In genomic region chr18:22337311-22337710, GRCh38 we compare ENCODE assay signal across 26 cellular contexts.
DNase-seq lines count a peak whose midpoint lies in the region; ATAC-seq and TF ChIP-seq lines count a peak whose summit lies in the region.
"Had no signal": no experiment of that assay in that cellular context is flagged by ENCODE, and none has a peak within 500 bp of the region (broad histone marks: within the 10 kb centered on the region; RNA-seq: fewer than 3 reads in every experiment).

No MANE protein-coding gene starts in this region.

- H3K36me3 ChIP-seq in ACC112 (ENCODE audit: insufficient read depth, low read length), result no peaks in the 10 kb centered on the region
- no peaks in the 10 kb centered on the region for H3K36me3 ChIP-seq in CD8-positive, alpha-beta T cell (ENCODE audit: insufficient read depth, low read length)
- no peaks in the 10 kb centered on the region for H3K36me3 ChIP-seq in brain microvascular endothelial cell (replicated peaks)
- H3K36me3 ChIP-seq in lower lobe of right lung, result no peaks in the 10 kb centered on the region
- H3K36me3 ChIP-seq: thyroid gland had no signal

- no peak for ATAC-seq in CD8-positive, alpha-beta T cell
- ATAC-seq in lower lobe of right lung (peak; percentile 19 to 38), HG03280 (IDR thresholded peaks at IDR 0.05; ENCODE audit: unreplicated experiment) (no peak), GM19395 (IDR thresholded peaks at IDR 0.05; ENCODE audit: unreplicated experiment) (no peak)
- ATAC-seq: activated T-helper 17 cell treated with anti-CD3 and anti-CD28 coated beads, Interleukin-2, amount 50 U/mL, for 72 hours had no signal

- no peaks in the 10 kb centered on the region for H3K27me3 Mint-ChIP-seq in CD8-positive, alpha-beta T cell (ENCODE audit: low read depth)
- H3K27me3 Mint-ChIP-seq in activated T-helper 2 cell treated with anti-CD3 and anti-CD28 coated beads, Interferon-gamma antibody, Interleukin-2, Interleukin-4, amounts not matched to agents 10 μg/mL and 5 μg/mL and 100 μg/mL, durations not matched to agents 14 hours and 24 hours and 36 hours (ENCODE audit: low read depth), result no peaks in the 10 kb centered on the region
- H3K27me3 Mint-ChIP-seq: activated naive CD8-positive, alpha-beta T cell; activated T-helper 17 cell treated with anti-CD3 and anti-CD28 coated beads, Interleukin-2, amount 50 U/mL, for 72 hours had no signal

- no peaks in the 10 kb centered on the region for H3K9me3 ChIP-seq in CD8-positive, alpha-beta T cell (ENCODE audit: low read length)
- no peaks in the 10 kb centered on the region for H3K9me3 ChIP-seq in lower lobe of right lung
- H3K9me3 ChIP-seq: thyroid gland had no signal

- CTCF ChIA-PET in CD8-positive, alpha-beta T cell (lab: Charles Lee), result interaction anchor here (0.7 kb wide), 1 partner anchor 8 kb away, joined by 3 read pairs; no protein-coding TSS in a partner anchor

- H3K9me3 Mint-ChIP-seq in CD8-positive, alpha-beta T cell, result no peaks in the 10 kb centered on the region
- H3K9me3 Mint-ChIP-seq in activated T-helper 2 cell treated with anti-CD3 and anti-CD28 coated beads, Interferon-gamma antibody, Interleukin-2, Interleukin-4, amounts not matched to agents 10 μg/mL and 5 μg/mL and 100 μg/mL, durations not matched to agents 14 hours and 24 hours and 36 hours, result no peaks in the 10 kb centered on the region

- peaks cover 63% of the 10 kb centered on the region for H3K4me1 Mint-ChIP-seq in CD8-positive, alpha-beta T cell (ENCODE audit: low read depth)
- no peaks in the 10 kb centered on the region for H3K4me1 Mint-ChIP-seq in activated T-helper 2 cell treated with anti-CD3 and anti-CD28 coated beads, Interferon-gamma antibody, Interleukin-2, Interleukin-4, amounts not matched to agents 10 μg/mL and 5 μg/mL and 100 μg/mL, durations not matched to agents 14 hours and 24 hours and 36 hours (ENCODE audit: low read depth)
- H3K4me1 Mint-ChIP-seq: activated T-helper 17 cell treated with anti-CD3 and anti-CD28 coated beads, Interleukin-2, amount 50 U/mL, for 72 hours had no signal

- no peaks in the 10 kb centered on the region for H3K27me3 ChIP-seq in ACC112 (ENCODE audit: insufficient read depth, low read length)
- H3K27me3 ChIP-seq in CD8-positive, alpha-beta T cell (ENCODE audit: insufficient read depth, low read length), result no peaks in the 10 kb centered on the region
- no peaks in the 10 kb centered on the region for H3K27me3 ChIP-seq in brain microvascular endothelial cell (replicated peaks)
- H3K27me3 ChIP-seq in lower lobe of right lung (ENCODE audit: low read depth), result no peaks in the 10 kb centered on the region
- H3K27me3 ChIP-seq: thyroid gland had no signal

- peak overlapping the region; percentile 60 for H3K27ac Mint-ChIP-seq in CD8-positive, alpha-beta T cell
- H3K27ac Mint-ChIP-seq in activated T-helper 2 cell treated with anti-CD3 and anti-CD28 coated beads, Interferon-gamma antibody, Interleukin-2, Interleukin-4, amounts not matched to agents 10 μg/mL and 5 μg/mL and 100 μg/mL, durations not matched to agents 14 hours and 24 hours and 36 hours, result no peak overlapping the region
- H3K27ac Mint-ChIP-seq: activated naive CD8-positive, alpha-beta T cell; activated T-helper 17 cell treated with anti-CD3 and anti-CD28 coated beads, Interleukin-2, amount 50 U/mL, for 72 hours had no signal

- POLR2A ChIA-PET in CD8-positive, alpha-beta T cell (lab: Charles Lee), result interaction anchor here (1.4 to 1.5 kb wide), 2 partner anchors 9 to 10 kb away, joined by 5 to 7 read pairs; no protein-coding TSS in a partner anchor

- no peak for TF ChIP-seq CTCF in CD8-positive, alpha-beta T cell (IDR thresholded peaks at IDR 0.05)
- no peak for TF ChIP-seq CTCF in brain microvascular endothelial cell (IDR thresholded peaks at IDR 0.05; ENCODE audit: low read depth, low read length, missing control alignments)
- no peak for TF ChIP-seq CTCF in lower lobe of right lung (IDR thresholded peaks at IDR 0.05)

- H3K4me1 ChIP-seq in ACC112 (ENCODE audit: control insufficient read depth, insufficient read depth, low read length, unreplicated experiment) (peaks cover 17% of the 10 kb centered on the region), lower lobe of right lung (peaks cover 26% of the 10 kb centered on the region)
- H3K4me1 ChIP-seq in CD8-positive, alpha-beta T cell (ENCODE audit: insufficient read depth, low read length), result peaks cover 37% of the 10 kb centered on the region

- DNase-seq in CD8-positive, alpha-beta T cell, result no peak
- DNase-seq in brain microvascular endothelial cell (peak; percentile 24), lower lobe of right lung (no peak), NCI-H1092 treated with DMSO at 0.1 percent for 48 hours (lab: John Stamatoyannopoulos, UW) (no peak)
- DNase-seq in activated T-helper 2 cell treated with anti-CD3 and anti-CD28 coated beads, Interferon-gamma antibody, Interleukin-2, Interleukin-4, amounts not matched to agents 10 μg/mL and 5 μg/mL and 100 μg/mL, durations not matched to agents 14 hours and 24 hours and 36 hours (ENCODE audit: low spot score), result no peak
- DNase-seq: activated CD4-positive, alpha-beta T cell treated with anti-CD3 and anti-CD28 coated beads, Interleukin-2, amount 50 U/mL, for 48 hours; activated CD8-positive, alpha-beta memory T cell treated with anti-CD3 and anti-CD28 coated beads, Interleukin-2, amount 50 U/mL, for 48 hours; DMS 273 treated with DMSO at 0.1 percent for 48 hours; effector CD8-positive, alpha-beta T cell; erythroblast; HCEC 1CT; islet precursor cell; NCI-H1092; NCI-H2081; NCI-H446 treated with DMSO at 0.1 percent for 48 hours; occipital lobe; OCI-M1; stimulated activated CD4-positive, alpha-beta T cell treated with anti-CD3 and anti-CD28 coated beads, Interleukin-4, amount 100 ng/mL, for 4 hours; stimulated activated naive CD4-positive, alpha-beta T cell treated with Interleukin-2 at 50 U/mL for 16 hours; thyroid gland had no signal

- intact Hi-C loops in CD8-positive, alpha-beta T cell (cut with DNase I, micrococcal nuclease), result no loop called here
- intact Hi-C loops in lower lobe of right lung (cut with DNase I), result no loop called here
- intact Hi-C loops in activated T-helper 2 cell treated with anti-CD3 and anti-CD28 coated beads, Interferon-gamma antibody, Interleukin-2, Interleukin-4, amounts not matched to agents 10 μg/mL and 5 μg/mL and 100 μg/mL, durations not matched to agents 14 hours and 24 hours and 36 hours (cut with micrococcal nuclease), result no loop called here

- no peaks in the 10 kb centered on the region for H3K79me2 ChIP-seq in ACC112 (ENCODE audit: control insufficient read depth, insufficient read depth, low read length, unreplicated experiment)

- no peak overlapping the region for H2AFZ ChIP-seq in ACC112 (ENCODE audit: low read length, unreplicated experiment)

- H3K27ac ChIP-seq in ACC112 (ENCODE audit: low read depth, low read length), result peak overlapping the region; percentile 87
- H3K27ac ChIP-seq in CD8-positive, alpha-beta T cell (ENCODE audit: low read depth, low read length), result no peak overlapping the region
- no peak overlapping the region for H3K27ac ChIP-seq in brain microvascular endothelial cell
- peak overlapping the region; percentile 6 for H3K27ac ChIP-seq in lower lobe of right lung
- H3K27ac ChIP-seq: HL-60, thyroid gland had no signal

- in situ Hi-C loops in brain microvascular endothelial cell (cut with HindIII; ENCODE audit: low pct_ligation_motif_present, low sequenced_read_pairs), result no loop called here

- peak overlapping the region; percentile 23 for H3K4me3 Mint-ChIP-seq in CD8-positive, alpha-beta T cell
- H3K4me3 Mint-ChIP-seq in activated T-helper 2 cell treated with anti-CD3 and anti-CD28 coated beads, Interferon-gamma antibody, Interleukin-2, Interleukin-4, amounts not matched to agents 10 μg/mL and 5 μg/mL and 100 μg/mL, durations not matched to agents 14 hours and 24 hours and 36 hours (ENCODE audit: low read depth), result no peak overlapping the region
- H3K4me3 Mint-ChIP-seq: activated T-helper 17 cell treated with anti-CD3 and anti-CD28 coated beads, Interleukin-2, amount 50 U/mL, for 72 hours had no signal

- H3K4me3 ChIP-seq in ACC112 (ENCODE audit: low read depth, low read length) (peak overlapping the region; percentile 7; the same call in 1 of the 2 replicates), brain microvascular endothelial cell (ENCODE audit: low read depth, low read length) (no peak overlapping the region), lower lobe of right lung (no peak overlapping the region)
- H3K4me3 ChIP-seq in CD8-positive, alpha-beta T cell (ENCODE audit: low read depth, low read length), result no peak overlapping the region
- H3K4me3 ChIP-seq: thyroid gland had no signal

- no peaks in the 10 kb centered on the region for H3K36me3 Mint-ChIP-seq in CD8-positive, alpha-beta T cell
- no peaks in the 10 kb centered on the region for H3K36me3 Mint-ChIP-seq in activated T-helper 2 cell treated with anti-CD3 and anti-CD28 coated beads, Interferon-gamma antibody, Interleukin-2, Interleukin-4, amounts not matched to agents 10 μg/mL and 5 μg/mL and 100 μg/mL, durations not matched to agents 14 hours and 24 hours and 36 hours (ENCODE audit: low read depth)
- H3K36me3 Mint-ChIP-seq: activated naive CD8-positive, alpha-beta T cell had no signal

Comparison
In these comparisons a context has a peak if more than half of its experiments do, and no peak if none do; other contexts are left out.
1. H3K27ac ChIP-seq: peak in ACC112 (single experiment) and lower lobe of right lung (single experiment); none in CD8-positive, alpha-beta T cell (single experiment) and brain microvascular endothelial cell (single experiment).
2. ATAC-seq: peak in lower lobe of right lung (2 of 2); none in CD8-positive, alpha-beta T cell (single experiment), HG03280 (single experiment) and GM19395 (single experiment).